ENCODE assay signal across 1 cellular context in the genomic region with DNA sequence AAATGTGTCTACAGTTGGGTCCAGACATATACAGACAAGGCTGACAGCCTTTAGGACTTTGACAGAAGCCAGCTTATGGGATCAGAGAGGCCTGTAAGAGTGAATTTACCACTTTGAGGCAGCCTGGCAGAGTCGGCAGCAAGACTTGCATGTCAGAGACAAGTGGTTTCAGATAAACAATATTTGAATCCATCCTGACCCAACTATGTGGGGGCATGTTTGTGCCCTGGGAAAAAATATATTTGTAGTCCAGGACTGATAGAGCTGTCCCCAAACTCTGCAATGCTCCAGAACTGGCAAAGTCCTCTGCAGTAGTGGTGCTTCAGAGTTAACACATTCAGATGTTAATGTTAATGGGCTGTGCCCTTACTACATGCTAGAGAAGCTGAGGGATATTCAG.
TF ChIP-seq lines count a peak whose summit lies in the region.

No MANE protein-coding gene starts in this region.

TF ChIP-seq in WTC11, 78 proteins besides CTCF, POLR2A, EP300 and RAD21 (continued from another document):
- no peak for TF ChIP-seq CBFB (CRISPR knock-in tag; IDR thresholded peaks at IDR 0.05; ENCODE audit: low read depth)
- TF ChIP-seq, protein P1, sequence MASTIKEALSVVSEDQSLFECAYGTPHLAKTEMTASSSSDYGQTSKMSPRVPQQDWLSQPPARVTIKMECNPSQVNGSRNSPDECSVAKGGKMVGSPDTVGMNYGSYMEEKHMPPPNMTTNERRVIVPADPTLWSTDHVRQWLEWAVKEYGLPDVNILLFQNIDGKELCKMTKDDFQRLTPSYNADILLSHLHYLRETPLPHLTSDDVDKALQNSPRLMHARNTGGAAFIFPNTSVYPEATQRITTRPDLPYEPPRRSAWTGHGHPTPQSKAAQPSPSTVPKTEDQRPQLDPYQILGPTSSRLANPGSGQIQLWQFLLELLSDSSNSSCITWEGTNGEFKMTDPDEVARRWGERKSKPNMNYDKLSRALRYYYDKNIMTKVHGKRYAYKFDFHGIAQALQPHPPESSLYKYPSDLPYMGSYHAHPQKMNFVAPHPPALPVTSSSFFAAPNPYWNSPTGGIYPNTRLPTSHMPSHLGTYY (CRISPR knock-in tag; IDR thresholded peaks at IDR 0.05), result no peak
- TF ChIP-seq, protein P2, sequence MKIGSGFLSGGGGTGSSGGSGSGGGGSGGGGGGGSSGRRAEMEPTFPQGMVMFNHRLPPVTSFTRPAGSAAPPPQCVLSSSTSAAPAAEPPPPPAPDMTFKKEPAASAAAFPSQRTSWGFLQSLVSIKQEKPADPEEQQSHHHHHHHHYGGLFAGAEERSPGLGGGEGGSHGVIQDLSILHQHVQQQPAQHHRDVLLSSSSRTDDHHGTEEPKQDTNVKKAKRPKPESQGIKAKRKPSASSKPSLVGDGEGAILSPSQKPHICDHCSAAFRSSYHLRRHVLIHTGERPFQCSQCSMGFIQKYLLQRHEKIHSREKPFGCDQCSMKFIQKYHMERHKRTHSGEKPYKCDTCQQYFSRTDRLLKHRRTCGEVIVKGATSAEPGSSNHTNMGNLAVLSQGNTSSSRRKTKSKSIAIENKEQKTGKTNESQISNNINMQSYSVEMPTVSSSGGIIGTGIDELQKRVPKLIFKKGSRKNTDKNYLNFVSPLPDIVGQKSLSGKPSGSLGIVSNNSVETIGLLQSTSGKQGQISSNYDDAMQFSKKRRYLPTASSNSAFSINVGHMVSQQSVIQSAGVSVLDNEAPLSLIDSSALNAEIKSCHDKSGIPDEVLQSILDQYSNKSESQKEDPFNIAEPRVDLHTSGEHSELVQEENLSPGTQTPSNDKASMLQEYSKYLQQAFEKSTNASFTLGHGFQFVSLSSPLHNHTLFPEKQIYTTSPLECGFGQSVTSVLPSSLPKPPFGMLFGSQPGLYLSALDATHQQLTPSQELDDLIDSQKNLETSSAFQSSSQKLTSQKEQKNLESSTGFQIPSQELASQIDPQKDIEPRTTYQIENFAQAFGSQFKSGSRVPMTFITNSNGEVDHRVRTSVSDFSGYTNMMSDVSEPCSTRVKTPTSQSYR (CRISPR knock-in tag; IDR thresholded peaks at IDR 0.05), result no peak
